Comparison of ENCODE assay signal across 16 cellular contexts in the genomic region with DNA sequence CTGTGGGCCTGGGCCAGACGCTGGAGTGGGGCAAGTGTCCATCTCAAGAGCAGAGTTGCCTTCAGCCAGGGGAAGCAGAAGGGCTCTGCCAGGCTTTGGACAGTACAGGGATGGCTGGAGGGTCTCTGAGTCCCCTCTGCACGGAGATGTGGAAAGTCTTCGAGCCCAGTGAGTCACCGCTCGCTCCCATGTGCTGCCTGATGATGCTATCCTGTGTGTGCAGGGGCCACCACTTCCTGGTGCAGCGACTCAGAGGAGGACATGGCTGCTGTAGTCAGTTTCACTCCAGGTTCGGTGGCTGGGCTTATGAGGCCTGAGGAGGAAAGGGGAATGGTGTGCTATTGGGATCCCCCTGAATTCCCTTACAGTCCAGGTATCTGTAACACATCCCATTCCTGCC. TPM values are rescaled to one million over a fixed set of nuclear protein-coding genes. Genes with fewer than 3 reads are reported as not detected.
A peak's percentile ranks its signal among the peaks of the same experiment; 100 is the strongest.
DNase-seq lines count a peak whose midpoint lies in the region; ATAC-seq and TF ChIP-seq lines count a peak whose summit lies in the region.
"Had no signal": no experiment of that assay in that cellular context is flagged by ENCODE, and none has a peak within 500 bp of the region (broad histone marks: within the 10 kb centered on the region; RNA-seq: fewer than 3 reads in every experiment).

No MANE protein-coding gene starts in this region.

- no peaks in the 10 kb centered on the region for H3K9me3 ChIP-seq in thyroid gland
- H3K9me3 ChIP-seq: right atrium auricular region had no signal

- intact Hi-C loops in activated CD4-positive, alpha-beta memory T cell treated with anti-CD3 and anti-CD28 coated beads for 36 hours (cut with micrococcal nuclease), result no loop called here
- intact Hi-C loops in thyroid gland (cut with DNase I), result no loop called here

- no peak for TF ChIP-seq CTCF in thyroid gland (IDR thresholded peaks at IDR 0.05)

- H3K4me3 ChIP-seq in thyroid gland (replicated peaks in 1 of 3), result no peak overlapping the region
- H3K4me3 ChIP-seq: right atrium auricular region had no signal

- 61 to 93% methylated on average over 2 to 6 of the region's 7 CpGs for WGBS in thyroid gland, 2 donors

- H3K36me3 Mint-ChIP-seq in activated CD4-positive, alpha-beta memory T cell treated with anti-CD3 and anti-CD28 coated beads for 36 hours, result no peaks in the 10 kb centered on the region
- no peaks in the 10 kb centered on the region for H3K36me3 Mint-ChIP-seq in activated CD4-positive, alpha-beta memory T cell treated with anti-CD3 and anti-CD28 coated beads, Interleukin-2, amount 10 ng/mL, durations not matched to agents 7 days and 5 days (ENCODE audit: low read depth)
- H3K36me3 Mint-ChIP-seq: memory B cell had no signal

- no peaks in the 10 kb centered on the region for H3K4me1 ChIP-seq in thyroid gland

- no peaks in the 10 kb centered on the region for H3K4me1 Mint-ChIP-seq in activated CD4-positive, alpha-beta memory T cell treated with anti-CD3 and anti-CD28 coated beads for 36 hours (ENCODE audit: low read depth)
- H3K4me1 Mint-ChIP-seq in activated CD4-positive, alpha-beta memory T cell treated with anti-CD3 and anti-CD28 coated beads, Interleukin-2, amount 10 ng/mL, durations not matched to agents 7 days and 5 days, result no peaks in the 10 kb centered on the region
- H3K4me1 Mint-ChIP-seq: memory B cell had no signal

- TF ChIP-seq POLR2A in thyroid gland (IDR thresholded peaks at IDR 0.05), result no peak

- H3K27me3 ChIP-seq in thyroid gland, result no peaks in the 10 kb centered on the region

- ATAC-seq in SK-N-SH treated with all-trans-retinoic acid at 6 μM for 48 hours, result peak; percentile 48

- H3K27ac ChIP-seq in thyroid gland, result no peak overlapping the region
- H3K27ac ChIP-seq: right atrium auricular region, WERI-Rb-1 had no signal

- DNase-seq in activated CD4-positive, alpha-beta memory T cell treated with anti-CD3 and anti-CD28 coated beads for 36 hours, result peak; percentile 12
- no peak for DNase-seq in activated CD4-positive, alpha-beta memory T cell treated with anti-CD3 and anti-CD28 coated beads, Interleukin-2, amount 10 ng/mL, durations not matched to agents 7 days and 5 days
- DNase-seq in HK-2 (ENCODE audit: unreplicated experiment), result peak; percentile 48
- peak; percentile 27 for DNase-seq in hepatic stellate cell (ENCODE audit: low spot score)
- DNase-seq in NCI-H187 treated with DMSO at 0.1 percent for 48 hours (lab: John Stamatoyannopoulos, UW), result no peak
- DNase-seq in thyroid gland, result no peak
- DNase-seq in T-helper 1 cell, result no peak
- DNase-seq: activated naive CD4-positive, alpha-beta T cell treated with anti-CD3 and anti-CD28 coated beads, Interleukin-2, amount 50 U/mL, for 16 hours; effector CD8-positive, alpha-beta T cell; NCI-H1092; NCI-H2171 treated with DMSO at 0.1 percent for 48 hours; WERI-Rb-1 had no signal

- POLR2A ChIA-PET in activated CD4-positive, alpha-beta memory T cell treated with anti-CD3 and anti-CD28 coated beads for 36 hours (lab: Charles Lee), result no interaction called here
- POLR2A ChIA-PET in activated CD4-positive, alpha-beta memory T cell treated with anti-CD3 and anti-CD28 coated beads, Interleukin-2, amount 10 ng/mL, durations not matched to agents 7 days and 5 days (lab: Charles Lee), result no interaction called here

- H3K9me3 Mint-ChIP-seq in activated CD4-positive, alpha-beta memory T cell treated with anti-CD3 and anti-CD28 coated beads for 36 hours, result no peaks in the 10 kb centered on the region
- H3K9me3 Mint-ChIP-seq in activated CD4-positive, alpha-beta memory T cell treated with anti-CD3 and anti-CD28 coated beads, Interleukin-2, amount 10 ng/mL, durations not matched to agents 7 days and 5 days, result no peaks in the 10 kb centered on the region
- H3K9me3 Mint-ChIP-seq: memory B cell had no signal

- H3K27me3 Mint-ChIP-seq in activated CD4-positive, alpha-beta memory T cell treated with anti-CD3 and anti-CD28 coated beads for 36 hours, result peaks cover 8% of the 10 kb centered on the region
- H3K27me3 Mint-ChIP-seq in activated CD4-positive, alpha-beta memory T cell treated with anti-CD3 and anti-CD28 coated beads, Interleukin-2, amount 10 ng/mL, durations not matched to agents 7 days and 5 days, result peaks cover 14% of the 10 kb centered on the region

- H3K36me3 ChIP-seq in thyroid gland, result no peaks in the 10 kb centered on the region
- H3K36me3 ChIP-seq: right atrium auricular region, WERI-Rb-1 had no signal

- no peak overlapping the region for H3K4me3 Mint-ChIP-seq in activated CD4-positive, alpha-beta memory T cell treated with anti-CD3 and anti-CD28 coated beads for 36 hours
- H3K4me3 Mint-ChIP-seq in activated CD4-positive, alpha-beta memory T cell treated with anti-CD3 and anti-CD28 coated beads, Interleukin-2, amount 10 ng/mL, durations not matched to agents 7 days and 5 days, result no peak overlapping the region
- H3K4me3 Mint-ChIP-seq: memory B cell had no signal

- CTCF ChIA-PET in activated CD4-positive, alpha-beta memory T cell treated with anti-CD3 and anti-CD28 coated beads for 36 hours (lab: Charles Lee), result no interaction called here
- CTCF ChIA-PET in activated CD4-positive, alpha-beta memory T cell treated with anti-CD3 and anti-CD28 coated beads, Interleukin-2, amount 10 ng/mL, durations not matched to agents 7 days and 5 days (lab: Charles Lee), result no interaction called here

- no peak overlapping the region for H3K27ac Mint-ChIP-seq in activated CD4-positive, alpha-beta memory T cell treated with anti-CD3 and anti-CD28 coated beads for 36 hours
- H3K27ac Mint-ChIP-seq in activated CD4-positive, alpha-beta memory T cell treated with anti-CD3 and anti-CD28 coated beads, Interleukin-2, amount 10 ng/mL, durations not matched to agents 7 days and 5 days, result no peak overlapping the region
- H3K27ac Mint-ChIP-seq: memory B cell had no signal

TF ChIP-seq in SK-N-SH treated with all-trans-retinoic acid at 6 μM for 48 hours, 23 proteins besides CTCF, POLR2A, EP300 and RAD21:
- TF ChIP-seq RARB (CRISPR knock-in tag; IDR thresholded peaks at IDR 0.05) (no peak), OSR1 (CRISPR knock-in tag; IDR thresholded peaks at IDR 0.05) (no peak), CSRNP3 (CRISPR knock-in tag; IDR thresholded peaks at IDR 0.05) (no peak), ZFP3 (CRISPR knock-in tag; IDR thresholded peaks at IDR 0.05) (no peak), ZNF565 (CRISPR knock-in tag; conservative IDR thresholded peaks at IDR 0.05; ENCODE audit: low read depth) (no peak), TCF4 (CRISPR knock-in tag; IDR thresholded peaks at IDR 0.05; ENCODE audit: borderline replicate concordance) (no peak), ZC3H10 (CRISPR knock-in tag; IDR thresholded peaks at IDR 0.05) (no peak), CSDC2 (CRISPR knock-in tag; IDR thresholded peaks at IDR 0.05) (no peak), ZNF70 (CRISPR knock-in tag; IDR thresholded peaks at IDR 0.05) (no peak)

RNA-seq across cellular contexts. Expression of gene ADCYAP1R1, which starts 6.0 kb away (rescaled TPM):
- total RNA-seq in activated CD4-positive, alpha-beta memory T cell treated with anti-CD3 and anti-CD28 coated beads for 36 hours, result not detected
- total RNA-seq in activated CD4-positive, alpha-beta memory T cell treated with anti-CD3 and anti-CD28 coated beads, Interleukin-2, amount 10 ng/mL, durations not matched to agents 7 days and 5 days, result not detected
- 1 to 10 TPM in 3 of 4 donors, under 1 TPM in 1; 0.27 to 4.6 (median 2.5) TPM for total RNA-seq in thyroid gland
- total RNA-seq: fibroblast of villous mesenchyme had no signal

Comparison
In these comparisons a context has a peak if more than half of its experiments do, and no peak if none do; other contexts are left out.
1. DNase-seq: peak in activated CD4-positive, alpha-beta memory T cell treated with anti-CD3 and anti-CD28 coated beads for 36 hours (single experiment), HK-2 (single experiment) and hepatic stellate cell (single experiment); none in activated CD4-positive, alpha-beta memory T cell treated with anti-CD3 and anti-CD28 coated beads, Interleukin-2, amount 10 ng/mL, durations not matched to agents 7 days and 5 days (single experiment), NCI-H187 treated with DMSO at 0.1 percent for 48 hours (single experiment), thyroid gland (0 of 2) and T-helper 1 cell (0 of 5).